1 cellular context compared by ENCODE assay signal in genomic region chr22:39462443-39463147, GRCh38.
TF ChIP-seq lines count a peak whose summit lies in the region.

No MANE protein-coding gene starts in this region.

TF ChIP-seq in HCT116, 20 proteins besides CTCF, POLR2A, EP300 and RAD21 (continued from another document):
- TF ChIP-seq, protein P1, sequence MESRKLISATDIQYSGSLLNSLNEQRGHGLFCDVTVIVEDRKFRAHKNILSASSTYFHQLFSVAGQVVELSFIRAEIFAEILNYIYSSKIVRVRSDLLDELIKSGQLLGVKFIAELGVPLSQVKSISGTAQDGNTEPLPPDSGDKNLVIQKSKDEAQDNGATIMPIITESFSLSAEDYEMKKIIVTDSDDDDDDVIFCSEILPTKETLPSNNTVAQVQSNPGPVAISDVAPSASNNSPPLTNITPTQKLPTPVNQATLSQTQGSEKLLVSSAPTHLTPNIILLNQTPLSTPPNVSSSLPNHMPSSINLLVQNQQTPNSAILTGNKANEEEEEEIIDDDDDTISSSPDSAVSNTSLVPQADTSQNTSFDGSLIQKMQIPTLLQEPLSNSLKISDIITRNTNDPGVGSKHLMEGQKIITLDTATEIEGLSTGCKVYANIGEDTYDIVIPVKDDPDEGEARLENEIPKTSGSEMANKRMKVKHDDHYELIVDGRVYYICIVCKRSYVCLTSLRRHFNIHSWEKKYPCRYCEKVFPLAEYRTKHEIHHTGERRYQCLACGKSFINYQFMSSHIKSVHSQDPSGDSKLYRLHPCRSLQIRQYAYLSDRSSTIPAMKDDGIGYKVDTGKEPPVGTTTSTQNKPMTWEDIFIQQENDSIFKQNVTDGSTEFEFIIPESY (IDR thresholded peaks at IDR 0.05; ENCODE audit: extremely low read depth, insufficient replicate concordance, low read length), result no peak
- no peak for TF ChIP-seq CBX3 (IDR thresholded peaks at IDR 0.05; ENCODE audit: low read depth)
- TF ChIP-seq REST (IDR thresholded peaks at IDR 0.05; ENCODE audit: low read depth), result no peak
- no peak for TF ChIP-seq ELF1 (IDR thresholded peaks at IDR 0.05; ENCODE audit: borderline replicate concordance, low read depth)
- no peak for TF ChIP-seq SIN3A (IDR thresholded peaks at IDR 0.05; ENCODE audit: low read depth)
- no peak for TF ChIP-seq CEBPB (IDR thresholded peaks at IDR 0.05; ENCODE audit: low read depth)
TF ChIP-seq in HCT116: peak in this region for 0.
